In the genomic region with DNA sequence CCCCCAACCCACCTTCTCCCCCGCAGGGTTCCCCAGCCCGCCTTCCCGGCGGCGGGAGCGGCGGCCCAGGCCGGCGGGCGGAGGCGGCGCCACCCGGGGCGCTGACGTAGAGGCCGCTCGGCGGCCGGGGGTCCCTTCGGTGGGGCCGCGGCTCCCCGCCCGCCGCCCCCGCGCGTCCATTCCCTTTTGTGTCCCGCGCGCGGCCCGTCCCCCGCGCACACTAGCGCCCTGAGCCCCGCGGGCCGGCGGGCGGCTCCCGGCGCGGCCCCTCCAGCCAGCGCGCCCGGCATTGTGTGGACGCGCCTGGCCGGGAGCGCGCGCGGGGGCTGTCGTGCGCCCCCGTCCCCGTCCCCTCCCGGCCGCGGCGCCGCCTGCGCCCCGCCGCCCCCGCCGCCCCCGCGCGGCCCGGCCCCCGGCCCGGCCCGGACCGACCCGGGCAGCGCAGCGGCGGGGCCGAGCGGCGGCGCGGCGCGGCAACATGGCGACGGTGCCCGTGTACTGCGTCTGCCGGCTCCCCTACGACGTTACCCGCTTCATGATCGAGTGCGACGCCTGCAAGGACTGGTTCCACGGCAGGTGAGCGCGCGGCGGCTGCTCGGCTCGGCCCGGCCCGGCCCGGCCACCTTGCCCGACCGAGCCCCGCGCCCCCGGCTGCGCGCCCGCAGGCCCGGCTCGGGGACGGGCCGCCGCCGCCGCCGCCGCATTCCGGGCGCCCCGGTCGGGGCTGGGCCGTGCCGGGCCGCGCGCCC, we compare ENCODE assay signal across 8 cellular contexts. TPM values are rescaled to one million over a fixed set of nuclear protein-coding genes. Genes with fewer than 3 reads are reported as not detected.
DNase-seq lines count a peak whose midpoint lies in the region; ATAC-seq and TF ChIP-seq lines count a peak whose summit lies in the region.

A gene (plus strand): TSS at position 289 of the 749 bp plus-strand sequence. CDS start 190 bp downstream, at position 479.

- H3K36me3 ChIP-seq in endocrine pancreas (ENCODE audit: control insufficient read depth, insufficient read depth, low read length) = no peaks in the 10 kb centered on the region

- TF ChIP-seq CTCF in WI38 (IDR thresholded peaks at IDR 0.05; ENCODE audit: low read depth, low read length) (no peak), mesothelial cell of epicardium (IDR thresholded peaks at IDR 0.05; ENCODE audit: unreplicated experiment) (no peak)

- no peaks in the 10 kb centered on the region for H3K9me3 Mint-ChIP-seq in mesothelial cell of epicardium

- H3K9ac ChIP-seq in endocrine pancreas (ENCODE audit: control insufficient read depth, insufficient read depth, low read length) = peak within 1 kb of the TSS; percentile 73

- peak within 1 kb of the TSS; percentile 71 for H3K4me3 ChIP-seq in WI38 (ENCODE audit: low read depth, low read length)
- peak within 1 kb of the TSS; percentile 44 for H3K4me3 ChIP-seq in endocrine pancreas (ENCODE audit: control insufficient read depth, insufficient read depth, low read length)

- H3K4me1 Mint-ChIP-seq in mesothelial cell of epicardium = peaks cover 43% of the 10 kb centered on the region

- peak within 1 kb of the TSS; percentile 96 for H3K27ac Mint-ChIP-seq in mesothelial cell of epicardium

- DNase-seq in NCI-H1417 (lab: John Stamatoyannopoulos, UW) (peak in 2 of 3 experiments; percentile 61 to 71), NCI-H1417 treated with DMSO at 0.1 percent for 48 hours (lab: John Stamatoyannopoulos, UW) (no peak), mesothelial cell of epicardium (ENCODE audit: low spot score in 2 of 2, unreplicated experiment in 2 of 2) (no peak), NCI-H524 treated with DMSO at 0.1 percent for 48 hours (lab: John Stamatoyannopoulos, UW) (no peak)

- no peaks in the 10 kb centered on the region for H3K36me3 Mint-ChIP-seq in mesothelial cell of epicardium

- no peaks in the 10 kb centered on the region for H3K27me3 Mint-ChIP-seq in mesothelial cell of epicardium (ENCODE audit: low read depth)

- peak within 1 kb of the TSS; percentile 61 for H3K27ac ChIP-seq in temporal lobe (ENCODE audit: low read depth, low read length)

- peak; percentile 47 for ATAC-seq in HG03432 (IDR thresholded peaks at IDR 0.05; ENCODE audit: unreplicated experiment)

- H3K9me3 ChIP-seq in endocrine pancreas (ENCODE audit: control insufficient read depth, low read length) = no peaks in the 10 kb centered on the region

- peak within 1 kb of the TSS; percentile 89 for H3K4me3 Mint-ChIP-seq in mesothelial cell of epicardium

- H3K27me3 ChIP-seq in endocrine pancreas (ENCODE audit: control insufficient read depth, insufficient read depth, low read length) = no peaks in the 10 kb centered on the region

- no peaks in the 10 kb centered on the region for H3K4me1 ChIP-seq in endocrine pancreas (ENCODE audit: control insufficient read depth, insufficient read depth, low read length)

RNA-seq across cellular contexts. Expression of the gene that starts here (rescaled TPM):
- total RNA-seq in mesothelial cell of epicardium = 37.6 to 38.5 TPM (median 37.6 TPM) in 3 replicates
- 29.3 TPM for total RNA-seq in temporal lobe

Comparison
In these comparisons a context has a peak if more than half of its experiments do, and no peak if none do; other contexts are left out.
1. DNase-seq: peak in NCI-H1417 (2 of 3); none in NCI-H1417 treated with DMSO at 0.1 percent for 48 hours (single experiment), mesothelial cell of epicardium (0 of 2) and NCI-H524 treated with DMSO at 0.1 percent for 48 hours (single experiment).